18 cellular contexts compared by ENCODE assay signal in the genomic region with DNA sequence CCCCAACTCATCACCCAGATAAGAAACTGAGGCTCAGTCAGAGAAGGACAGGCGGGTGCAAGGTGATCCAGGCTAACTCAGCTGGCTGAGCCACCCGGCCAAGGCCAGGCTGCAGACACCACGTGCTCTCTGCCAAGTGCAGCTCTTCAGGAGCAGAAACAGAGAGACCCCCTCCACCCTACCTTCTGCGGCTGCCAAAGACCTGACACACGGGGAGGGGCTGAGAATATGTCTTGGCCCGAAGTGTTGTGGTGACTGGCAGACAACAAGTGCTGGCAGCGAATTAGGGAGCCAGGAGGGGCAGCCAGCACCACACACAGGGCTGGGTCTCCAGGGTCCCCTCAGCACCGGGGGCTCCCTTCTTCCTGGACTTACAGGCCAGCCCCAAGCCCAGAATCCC. TPM values are rescaled to one million over a fixed set of nuclear protein-coding genes. Genes with fewer than 3 reads are reported as not detected.
A peak's percentile ranks its signal among the peaks of the same experiment; 100 is the strongest.
DNase-seq lines count a peak whose midpoint lies in the region; ATAC-seq and TF ChIP-seq lines count a peak whose summit lies in the region.
"Had no signal": no experiment of that assay in that cellular context is flagged by ENCODE, and none has a peak within 500 bp of the region (broad histone marks: within the 10 kb centered on the region; RNA-seq: fewer than 3 reads in every experiment).

No MANE protein-coding gene starts in this region.

- H3K27me3 Mint-ChIP-seq in central memory CD8-positive, alpha-beta T cell: no peaks in the 10 kb centered on the region
- H3K27me3 Mint-ChIP-seq in immature natural killer cell (ENCODE audit: low read depth in 3 of 3): peaks cover 0 to 8% (median 2%) of the 10 kb centered on the region in 3 donors
- no peaks in the 10 kb centered on the region for H3K27me3 Mint-ChIP-seq in activated naive CD4-positive, alpha-beta T cell treated with anti-CD3 and anti-CD28 coated beads for 36 hours (ENCODE audit: low read depth)

- peak; percentile 60 for ATAC-seq in Right ventricle myocardium inferior
- ATAC-seq in central memory CD8-positive, alpha-beta T cell (replicated peaks; ENCODE audit: extremely low read depth, poor library complexity, severe bottlenecking): no peak
- no peak for ATAC-seq in upper lobe of left lung (ENCODE audit: low FRiP score in 2 of 2)
- ATAC-seq in HG03439 (IDR thresholded peaks at IDR 0.05; ENCODE audit: unreplicated experiment): no peak

- H3K4me1 ChIP-seq in upper lobe of left lung: peaks cover 17 to 58% (median 31%) of the 10 kb centered on the region in 4 donors
- H3K4me1 ChIP-seq: Caco-2 had no signal

- no peak for TF ChIP-seq POLR2A in upper lobe of left lung (IDR thresholded peaks at IDR 0.05)

- intact Hi-C loops in Right ventricle myocardium inferior (cut with DNase I) (loop anchor here (5.0 kb wide), 1 partner anchor 123 kb away; no protein-coding TSS in a partner anchor), cardiac septum (cut with DNase I) (no loop called here)
- intact Hi-C loops in activated naive CD4-positive, alpha-beta T cell treated with anti-CD3 and anti-CD28 coated beads for 36 hours (cut with micrococcal nuclease): no loop called here

- 64% methylated on average over 8 of the region's 8 CpGs for WGBS in upper lobe of left lung, 2 donors

- peak overlapping the region; percentile 58 for H3K27ac Mint-ChIP-seq in central memory CD8-positive, alpha-beta T cell (ENCODE audit: low read depth)
- H3K27ac Mint-ChIP-seq in immature natural killer cell: peak overlapping the region; percentile 60 to 95 (median 82)
- H3K27ac Mint-ChIP-seq in activated naive CD4-positive, alpha-beta T cell treated with anti-CD3 and anti-CD28 coated beads for 36 hours: no peak overlapping the region
- H3K27ac Mint-ChIP-seq: H9 had no signal

- H3K9me3 ChIP-seq in upper lobe of left lung: peaks cover 0 to 10% (median 2%) of the 10 kb centered on the region in 4 donors

- H3K4me3 Mint-ChIP-seq in central memory CD8-positive, alpha-beta T cell: no peak overlapping the region
- peak overlapping the region; percentile 21 to 70 (median 61) for H3K4me3 Mint-ChIP-seq in immature natural killer cell
- no peak overlapping the region for H3K4me3 Mint-ChIP-seq in activated naive CD4-positive, alpha-beta T cell treated with anti-CD3 and anti-CD28 coated beads for 36 hours
- H3K4me3 Mint-ChIP-seq: H9 had no signal

- H3K4me1 Mint-ChIP-seq in central memory CD8-positive, alpha-beta T cell: peaks cover 93% of the 10 kb centered on the region
- peaks cover 0 to 99% of the 10 kb centered on the region in 2 donors for H3K4me1 Mint-ChIP-seq in immature natural killer cell
- H3K4me1 Mint-ChIP-seq in activated naive CD4-positive, alpha-beta T cell treated with anti-CD3 and anti-CD28 coated beads for 36 hours (ENCODE audit: low read depth): peaks cover 5% of the 10 kb centered on the region

- no peak for TF ChIP-seq CTCF in upper lobe of left lung (IDR thresholded peaks at IDR 0.05)

- no peaks in the 10 kb centered on the region for H3K36me3 ChIP-seq in upper lobe of left lung

- H3K27me3 ChIP-seq in upper lobe of left lung: no peaks in the 10 kb centered on the region

- CTCF ChIA-PET in activated naive CD4-positive, alpha-beta T cell treated with anti-CD3 and anti-CD28 coated beads for 36 hours (lab: Charles Lee): no interaction called here

- no peak for TF ChIP-seq EP300 in upper lobe of left lung (IDR thresholded peaks at IDR 0.05)

- peaks cover 24% of the 10 kb centered on the region for H3K36me3 Mint-ChIP-seq in central memory CD8-positive, alpha-beta T cell (ENCODE audit: insufficient read depth)
- H3K36me3 Mint-ChIP-seq in immature natural killer cell: peaks cover 23 to 31% (median 29%) of the 10 kb centered on the region in 3 donors
- peaks cover 11% of the 10 kb centered on the region for H3K36me3 Mint-ChIP-seq in activated naive CD4-positive, alpha-beta T cell treated with anti-CD3 and anti-CD28 coated beads for 36 hours (ENCODE audit: low read depth)

- H3K9me3 Mint-ChIP-seq in central memory CD8-positive, alpha-beta T cell: no peaks in the 10 kb centered on the region
- H3K9me3 Mint-ChIP-seq in immature natural killer cell: peaks cover 0 to 5% (median 1%) of the 10 kb centered on the region in 6 donors
- H3K9me3 Mint-ChIP-seq in activated naive CD4-positive, alpha-beta T cell treated with anti-CD3 and anti-CD28 coated beads for 36 hours: peaks cover 12% of the 10 kb centered on the region

- no peak overlapping the region for H3K4me3 ChIP-seq in upper lobe of left lung
- H3K4me3 ChIP-seq: SK-N-MC had no signal

- DNase-seq in Right ventricle myocardium inferior (ENCODE audit: missing footprints) (no peak), cardiac septum (ENCODE audit: low spot score) (no peak), immature natural killer cell (no peak), upper lobe of left lung (no peak)
- DNase-seq in central memory CD8-positive, alpha-beta T cell (ENCODE audit: low spot score in 2 of 2): no peak
- no peak for DNase-seq in activated naive CD4-positive, alpha-beta T cell treated with anti-CD3 and anti-CD28 coated beads for 36 hours
- no peak for DNase-seq in stimulated activated CD4-positive, alpha-beta T cell treated with anti-CD3 and anti-CD28 coated beads, Interleukin-4, amount 100 ng/mL, for 4 hours
- DNase-seq: C1 segment of cervical spinal cord, Caco-2, DMS153, H9, NCI-H1436 treated with DMSO at 0.1 percent for 48 hours, NCI-H2029 treated with DMSO at 0.1 percent for 48 hours, NCI-H510A, NCI-H774 had no signal

- peak overlapping the region; percentile 6 to 50 (median 35) for H3K27ac ChIP-seq in upper lobe of left lung
- H3K27ac ChIP-seq: KMS-11, SK-N-MC had no signal

RNA-seq across cellular contexts. Expression of gene PREX1, which starts 22.5 kb away (rescaled TPM):
- total RNA-seq in Right ventricle myocardium inferior: 11.0 TPM
- 13.9 TPM for total RNA-seq in cardiac septum
- polyA plus RNA-seq in immature natural killer cell: 10 to 100 TPM; 30.5 to 94.3 (median 54.9) TPM
- total RNA-seq in upper lobe of left lung: 100 to 1,000 TPM in 2 of 6 donors, 10 to 100 TPM in 4; 42.8 to 177 (median 74.6) TPM
- 10 to 100 TPM; 43.7 to 44.2 TPM for total RNA-seq in activated naive CD4-positive, alpha-beta T cell treated with anti-CD3 and anti-CD28 coated beads for 36 hours

Comparison
In these comparisons a context has a peak if more than half of its experiments do, and no peak if none do; other contexts are left out.
1. H3K4me3 Mint-ChIP-seq: peak in immature natural killer cell (5 of 5); none in central memory CD8-positive, alpha-beta T cell (single experiment) and activated naive CD4-positive, alpha-beta T cell treated with anti-CD3 and anti-CD28 coated beads for 36 hours (single experiment).